In genomic region chr1:25902462-25902861, GRCh38 we compare ENCODE assay signal across 21 cellular contexts. TPM values are rescaled to one million over a fixed set of nuclear protein-coding genes. Genes with fewer than 3 reads are reported as not detected.
A peak's percentile ranks its signal among the peaks of the same experiment; 100 is the strongest.
DNase-seq lines count a peak whose midpoint lies in the region; ATAC-seq and TF ChIP-seq lines count a peak whose summit lies in the region.
"Had no signal": no experiment of that assay in that cellular context is flagged by ENCODE, and none has a peak within 500 bp of the region (broad histone marks: within the 10 kb centered on the region; RNA-seq: fewer than 3 reads in every experiment).

No MANE protein-coding gene starts in this region.

- H3K27me3 Mint-ChIP-seq in activated CD4-positive, alpha-beta T cell treated with anti-CD3 and anti-CD28 coated beads, Interleukin-2, amount 10 ng/mL, durations not matched to agents 7 days and 5 days, result peaks cover 6% of the 10 kb centered on the region
- H3K27me3 Mint-ChIP-seq in WTC11 (ENCODE audit: low read depth), result no peaks in the 10 kb centered on the region
- no peaks in the 10 kb centered on the region for H3K27me3 Mint-ChIP-seq in CD8-positive, alpha-beta memory T cell
- H3K27me3 Mint-ChIP-seq: central memory CD8-positive, alpha-beta T cell; effector memory CD8-positive, alpha-beta T cell had no signal

- H3K27me3 ChIP-seq in hepatocyte, result no peaks in the 10 kb centered on the region
- no peaks in the 10 kb centered on the region for H3K27me3 ChIP-seq in smooth muscle cell (ENCODE audit: low read depth)
- H3K27me3 ChIP-seq in CD8-positive, alpha-beta memory T cell (ENCODE audit: insufficient read depth, low read length, poor library complexity, severe bottlenecking), result no peaks in the 10 kb centered on the region
- H3K27me3 ChIP-seq: thyroid gland had no signal

- peaks cover 61% of the 10 kb centered on the region for H3K79me2 ChIP-seq in hepatocyte
- peaks cover 31% of the 10 kb centered on the region for H3K79me2 ChIP-seq in smooth muscle cell (ENCODE audit: low read depth)

- H3K9ac ChIP-seq in smooth muscle cell (ENCODE audit: low read depth), result no peak overlapping the region

- no peak for DNase-seq in activated CD4-positive, alpha-beta T cell treated with anti-CD3 and anti-CD28 coated beads, Interleukin-2, amount 10 ng/mL, durations not matched to agents 7 days and 5 days
- no peak for DNase-seq in activated CD4-positive, alpha-beta T cell treated with anti-CD3 and anti-CD28 coated beads for 1 hour
- DNase-seq in WTC11 (ENCODE audit: low spot score) (no peak), hepatocyte (ENCODE audit: low spot score) (no peak), superior temporal gyrus (ENCODE audit: extremely low spot score) (peak; percentile 72), smooth muscle cell (lab: John Stamatoyannopoulos, UW; ENCODE audit: unreplicated experiment) (no peak), LoVo (ENCODE audit: low spot score) (no peak)
- DNase-seq in CD8-positive, alpha-beta memory T cell, result no peak
- DNase-seq: ACHN; amniotic stem cell; effector memory CD8-positive, alpha-beta T cell; H7; islet precursor cell; KBM-7; mesenchymal stem cell; natural killer cell; NCI-H2029 treated with DMSO at 0.1 percent for 48 hours; NCI-H446 treated with DMSO at 0.1 percent for 48 hours; RPMI8226; thyroid gland had no signal

- H3K4me1 ChIP-seq in hepatocyte (ENCODE audit: insufficient read depth), result peaks cover 21% of the 10 kb centered on the region
- H3K4me1 ChIP-seq in smooth muscle cell (ENCODE audit: low read depth), result peaks cover 17% of the 10 kb centered on the region
- peaks cover 12% of the 10 kb centered on the region for H3K4me1 ChIP-seq in CD8-positive, alpha-beta memory T cell (ENCODE audit: insufficient read depth, low read length)

- TF ChIP-seq CTCF in WTC11 (IDR thresholded peaks at IDR 0.05) (no peak), hepatocyte (IDR thresholded peaks at IDR 0.05; ENCODE audit: poor library complexity) (no peak), smooth muscle cell (IDR thresholded peaks at IDR 0.05; ENCODE audit: borderline replicate concordance, insufficient read depth, poor library complexity, severe bottlenecking) (no peak)

- no peaks in the 10 kb centered on the region for H3K9me3 Mint-ChIP-seq in activated CD4-positive, alpha-beta T cell treated with anti-CD3 and anti-CD28 coated beads, Interleukin-2, amount 10 ng/mL, durations not matched to agents 7 days and 5 days
- no peaks in the 10 kb centered on the region for H3K9me3 Mint-ChIP-seq in WTC11
- H3K9me3 Mint-ChIP-seq in CD8-positive, alpha-beta memory T cell, result no peaks in the 10 kb centered on the region
- H3K9me3 Mint-ChIP-seq: central memory CD8-positive, alpha-beta T cell; effector memory CD8-positive, alpha-beta T cell; natural killer cell had no signal

- CTCF ChIA-PET in activated CD4-positive, alpha-beta T cell treated with anti-CD3 and anti-CD28 coated beads, Interleukin-2, amount 10 ng/mL, durations not matched to agents 7 days and 5 days (lab: Charles Lee), result interaction anchor here (1.0 to 9.8 kb wide), 7 partner anchors 7 to 99 kb away, joined by 3 to 154 read pairs (median 3); partner anchors contain the start of gene PAFAH2
- CTCF ChIA-PET in WTC11 (lab: Charles Lee), result interaction anchor here (1.0 kb wide), 1 partner anchor 95 kb away, joined by 3 read pairs; the partner anchor contains the start of gene PAFAH2
- CTCF ChIA-PET in CD8-positive, alpha-beta memory T cell (lab: Charles Lee), result interaction anchor here (1.0 to 6.4 kb wide), 3 partner anchors 88 to 97 kb away, joined by 3 to 38 read pairs (median 13); partner anchors contain the start of gene PAFAH2

- H3K9me3 ChIP-seq in hepatocyte (ENCODE audit: low read depth) (no peaks in the 10 kb centered on the region), smooth muscle cell (replicated peaks; ENCODE audit: low read depth) (no peaks in the 10 kb centered on the region)
- H3K9me3 ChIP-seq in CD8-positive, alpha-beta memory T cell (ENCODE audit: low read length), result no peaks in the 10 kb centered on the region
- H3K9me3 ChIP-seq: thyroid gland had no signal

- no peak overlapping the region for H2AFZ ChIP-seq in hepatocyte
- no peak overlapping the region for H2AFZ ChIP-seq in smooth muscle cell (ENCODE audit: low read depth)

- POLR2A ChIA-PET in activated CD4-positive, alpha-beta T cell treated with anti-CD3 and anti-CD28 coated beads, Interleukin-2, amount 10 ng/mL, durations not matched to agents 7 days and 5 days (lab: Charles Lee), result no interaction called here
- POLR2A ChIA-PET in WTC11 (lab: Charles Lee), result no interaction called here
- POLR2A ChIA-PET in CD8-positive, alpha-beta memory T cell (lab: Charles Lee), result interaction anchor here (1.1 kb wide), 1 partner anchor 91 kb away, joined by 3 read pairs; no protein-coding TSS in a partner anchor

- H3F3A ChIP-seq in smooth muscle cell (ENCODE audit: low read depth), result peaks cover 6% of the 10 kb centered on the region

- H3K36me3 ChIP-seq in hepatocyte (replicated peaks; ENCODE audit: insufficient read depth, low read depth) (no peaks in the 10 kb centered on the region), smooth muscle cell (ENCODE audit: low read depth) (no peaks in the 10 kb centered on the region)
- no peaks in the 10 kb centered on the region for H3K36me3 ChIP-seq in CD8-positive, alpha-beta memory T cell (ENCODE audit: insufficient read depth, low read length)
- H3K36me3 ChIP-seq: thyroid gland had no signal

- no peaks in the 10 kb centered on the region for H3K9me2 ChIP-seq in hepatocyte (replicated peaks; ENCODE audit: insufficient read depth)

- H3K27ac ChIP-seq in hepatocyte (no peak overlapping the region), smooth muscle cell (ENCODE audit: low read depth) (no peak overlapping the region)
- H3K27ac ChIP-seq in CD8-positive, alpha-beta memory T cell (ENCODE audit: low read depth, low read length), result no peak overlapping the region
- H3K27ac ChIP-seq: thyroid gland had no signal

- H3K27ac Mint-ChIP-seq in activated CD4-positive, alpha-beta T cell treated with anti-CD3 and anti-CD28 coated beads, Interleukin-2, amount 10 ng/mL, durations not matched to agents 7 days and 5 days, result peak overlapping the region; percentile 63
- peak overlapping the region; percentile 45; the same call in 1 of the 2 replicates for H3K27ac Mint-ChIP-seq in WTC11
- H3K27ac Mint-ChIP-seq in CD8-positive, alpha-beta memory T cell, result peak overlapping the region in 1 of 8 donors; percentile 19
- H3K27ac Mint-ChIP-seq: effector memory CD8-positive, alpha-beta T cell; natural killer cell had no signal

- peaks cover 56% of the 10 kb centered on the region for H3K4me1 Mint-ChIP-seq in activated CD4-positive, alpha-beta T cell treated with anti-CD3 and anti-CD28 coated beads, Interleukin-2, amount 10 ng/mL, durations not matched to agents 7 days and 5 days
- H3K4me1 Mint-ChIP-seq in WTC11, result peaks cover 23% of the 10 kb centered on the region
- peaks cover 14 to 25% (median 24%) of the 10 kb centered on the region in 3 donors for H3K4me1 Mint-ChIP-seq in CD8-positive, alpha-beta memory T cell

- H4K20me1 ChIP-seq in hepatocyte (ENCODE audit: insufficient read depth, poor library complexity, severe bottlenecking) (no peaks in the 10 kb centered on the region), smooth muscle cell (ENCODE audit: low read depth) (peaks cover 25% of the 10 kb centered on the region)

- H3K4me3 Mint-ChIP-seq in activated CD4-positive, alpha-beta T cell treated with anti-CD3 and anti-CD28 coated beads, Interleukin-2, amount 10 ng/mL, durations not matched to agents 7 days and 5 days, result no peak overlapping the region
- H3K4me3 Mint-ChIP-seq in WTC11, result no peak overlapping the region
- H3K4me3 Mint-ChIP-seq in CD8-positive, alpha-beta memory T cell, result no peak overlapping the region
- H3K4me3 Mint-ChIP-seq: central memory CD8-positive, alpha-beta T cell; effector memory CD8-positive, alpha-beta T cell; natural killer cell had no signal

- no peak for ATAC-seq in WTC11
- ATAC-seq: effector memory CD8-positive, alpha-beta T cell; natural killer cell had no signal

- H3K4me3 ChIP-seq in hepatocyte (no peak overlapping the region), smooth muscle cell (no peak overlapping the region)
- H3K4me3 ChIP-seq in CD8-positive, alpha-beta memory T cell (ENCODE audit: low read length), result no peak overlapping the region
- H3K4me3 ChIP-seq: thyroid gland had no signal

- peak overlapping the region; percentile 77 for H3K4me2 ChIP-seq in hepatocyte
- no peak overlapping the region for H3K4me2 ChIP-seq in smooth muscle cell

- WGBS in hepatocyte (ENCODE audit: low lambda C conversion rate, missing lambda C conversion rate), result 61% methylated on average over 3 of the region's 3 CpGs
- WGBS in smooth muscle cell (ENCODE audit: low lambda C conversion rate), result 97% methylated on average over 3 of the region's 3 CpGs

- peaks cover 65% of the 10 kb centered on the region for H3K36me3 Mint-ChIP-seq in activated CD4-positive, alpha-beta T cell treated with anti-CD3 and anti-CD28 coated beads, Interleukin-2, amount 10 ng/mL, durations not matched to agents 7 days and 5 days (ENCODE audit: low read depth)
- peaks cover 66% of the 10 kb centered on the region for H3K36me3 Mint-ChIP-seq in WTC11
- H3K36me3 Mint-ChIP-seq in CD8-positive, alpha-beta memory T cell, result peaks cover 2 to 41% (median 5%) of the 10 kb centered on the region in 3 donors
- H3K36me3 Mint-ChIP-seq: natural killer cell had no signal

RNA-seq across cellular contexts. Expression of gene STMN1, which starts 3.8 kb away (rescaled TPM):
- total RNA-seq in activated CD4-positive, alpha-beta T cell treated with anti-CD3 and anti-CD28 coated beads, Interleukin-2, amount 10 ng/mL, durations not matched to agents 7 days and 5 days, result 1,000 to 10,000 TPM in 1 of 2 experiments, 100 to 1,000 TPM in 1; 800 to 1,022 TPM
- total RNA-seq in WTC11 (2021) (418 to 483 TPM (median 458 TPM) in 3 replicates), hepatocyte (91.6 and 104 TPM in 2 replicates), smooth muscle cell (112 and 115 TPM in 2 replicates)
- polyA plus RNA-seq in hepatocyte (338 and 395 TPM in 2 replicates), smooth muscle cell (309 and 331 TPM in 2 replicates)
- 100 to 1,000 TPM; 306 to 325 TPM for total RNA-seq in CD8-positive, alpha-beta memory T cell
- 88.7 TPM for polyA plus RNA-seq in CD8-positive, alpha-beta memory T cell

RNA-seq across cellular contexts. Expression of gene PAQR7, which starts 27.0 kb away (rescaled TPM):
- total RNA-seq in activated CD4-positive, alpha-beta T cell treated with anti-CD3 and anti-CD28 coated beads, Interleukin-2, amount 10 ng/mL, durations not matched to agents 7 days and 5 days, result under 1 TPM; 0.52 to 0.87 TPM
- 6.7 to 9.1 TPM (median 8.4 TPM) in 3 replicates for total RNA-seq in WTC11 (2021)
- 21.5 and 27.0 TPM in 2 replicates for total RNA-seq in hepatocyte
- polyA plus RNA-seq in hepatocyte, result 3.3 and 4.8 TPM in 2 replicates
- total RNA-seq in smooth muscle cell, result 8.8 and 10.0 TPM in 2 replicates
- polyA plus RNA-seq in smooth muscle cell, result 2.9 and 3.7 TPM in 2 replicates
- total RNA-seq in CD8-positive, alpha-beta memory T cell, result 1 to 10 TPM; 7.9 to 8.1 TPM
- polyA plus RNA-seq in CD8-positive, alpha-beta memory T cell, result 0.09 TPM

RNA-seq across cellular contexts. Expression of gene AUNIP, which starts 43.2 kb away (rescaled TPM):
- 1 to 10 TPM; 6.7 to 8.1 TPM for total RNA-seq in activated CD4-positive, alpha-beta T cell treated with anti-CD3 and anti-CD28 coated beads, Interleukin-2, amount 10 ng/mL, durations not matched to agents 7 days and 5 days
- total RNA-seq in WTC11 (2021) (14.2 to 16.1 TPM (median 15.1 TPM) in 3 replicates), hepatocyte (1.3 and 2.4 TPM in 2 replicates), smooth muscle cell (0.18 and 2.1 TPM in 2 replicates)
- polyA plus RNA-seq in hepatocyte (0.41 and 2.4 TPM in 2 replicates), smooth muscle cell (1.1 and 1.3 TPM in 2 replicates)
- 1 to 10 TPM; 7.3 to 7.4 TPM for total RNA-seq in CD8-positive, alpha-beta memory T cell
- not detected for polyA plus RNA-seq in CD8-positive, alpha-beta memory T cell
- total RNA-seq: thyroid gland had no signal
